Comparison of ENCODE assay signal across 19 cellular contexts in genomic region chr14:74638066-74638465, GRCh38. TPM values are rescaled to one million over a fixed set of nuclear protein-coding genes. Genes with fewer than 3 reads are reported as not detected.
DNase-seq lines count a peak whose midpoint lies in the region; ATAC-seq and TF ChIP-seq lines count a peak whose summit lies in the region.
"Had no signal": no experiment of that assay in that cellular context is flagged by ENCODE, and none has a peak within 500 bp of the region (broad histone marks: within the 10 kb centered on the region; RNA-seq: fewer than 3 reads in every experiment).

No MANE protein-coding gene starts in this region.

- no peaks in the 10 kb centered on the region for H3K9me3 Mint-ChIP-seq in MCF 10A (ENCODE audit: unreplicated experiment)
- H3K9me3 Mint-ChIP-seq in stimulated activated naive B cell treated with anti-CD40 and anti-IgM and Interleukin-4, amounts not matched to agents 10 μg/mL and 1 μg/mL and 100 μg/mL, for 72 hours: no peaks in the 10 kb centered on the region
- H3K9me3 Mint-ChIP-seq: naive thymus-derived CD8-positive, alpha-beta T cell had no signal

- CTCF ChIA-PET in MCF 10A (lab: Yijun Ruan, JAX): interaction anchor here (1.0 kb wide), 2 partner anchors 9 to 29 kb away, joined by 3 read pairs; no protein-coding TSS in a partner anchor

- intact Hi-C loops in breast epithelium (cut with DNase I; ENCODE audit: low total_unique reads) (no loop called here), MCF 10A (cut with micrococcal nuclease) (no loop called here)

- H3K4me3 ChIP-seq in breast epithelium (no peak overlapping the region), coronary artery (no peak overlapping the region)
- H3K4me3 ChIP-seq: K562, lung, psoas muscle, SJCRH30 had no signal

- no peaks in the 10 kb centered on the region for H3K4me1 Mint-ChIP-seq in MCF 10A (ENCODE audit: insufficient read depth, unreplicated experiment)
- peaks cover 0 to 3% of the 10 kb centered on the region in 2 donors for H3K4me1 Mint-ChIP-seq in stimulated activated naive B cell treated with anti-CD40 and anti-IgM and Interleukin-4, amounts not matched to agents 10 μg/mL and 1 μg/mL and 100 μg/mL, for 72 hours
- H3K4me1 Mint-ChIP-seq: activated CD4-positive, alpha-beta T cell treated with anti-CD3 and anti-CD28 coated beads for 36 hours had no signal

- no peaks in the 10 kb centered on the region for H3K9me3 ChIP-seq in breast epithelium
- H3K9me3 ChIP-seq: psoas muscle, SJCRH30 had no signal

- peak in 1 of 2 donors; percentile 65 for ATAC-seq in stimulated activated naive B cell treated with anti-CD40 and anti-IgM and Interleukin-4, amounts not matched to agents 10 μg/mL and 1 μg/mL and 100 μg/mL, for 72 hours (replicated peaks)
- no peak for ATAC-seq in GM18502 (IDR thresholded peaks at IDR 0.05; ENCODE audit: poor library complexity, unreplicated experiment)
- ATAC-seq: activated CD4-positive, alpha-beta T cell treated with anti-CD3 and anti-CD28 coated beads for 36 hours; K562 had no signal

- no peak overlapping the region for H3K4me3 Mint-ChIP-seq in MCF 10A (ENCODE audit: unreplicated experiment)
- no peak overlapping the region for H3K4me3 Mint-ChIP-seq in stimulated activated naive B cell treated with anti-CD40 and anti-IgM and Interleukin-4, amounts not matched to agents 10 μg/mL and 1 μg/mL and 100 μg/mL, for 72 hours
- H3K4me3 Mint-ChIP-seq: activated CD4-positive, alpha-beta T cell treated with anti-CD3 and anti-CD28 coated beads for 36 hours had no signal

- no peaks in the 10 kb centered on the region for H3K27me3 ChIP-seq in breast epithelium
- H3K27me3 ChIP-seq: SJCRH30 had no signal

- H3K27me3 Mint-ChIP-seq in MCF 10A (ENCODE audit: insufficient read depth, unreplicated experiment): no peaks in the 10 kb centered on the region
- peaks cover 3 to 6% of the 10 kb centered on the region in 2 donors for H3K27me3 Mint-ChIP-seq in stimulated activated naive B cell treated with anti-CD40 and anti-IgM and Interleukin-4, amounts not matched to agents 10 μg/mL and 1 μg/mL and 100 μg/mL, for 72 hours

- H3K27ac ChIP-seq in breast epithelium: peak overlapping the region; percentile 72 to 81
- peak overlapping the region in 1 of 2 donors; percentile 40 for H3K27ac ChIP-seq in coronary artery
- H3K27ac ChIP-seq: C4-2B, epithelial cell of prostate, psoas muscle, SJCRH30 had no signal

- no peak for DNase-seq in breast epithelium (ENCODE audit: low spot score in 2 of 2)
- DNase-seq in MCF 10A (ENCODE audit: unreplicated experiment): no peak
- peak; percentile 99 for DNase-seq in NCI-H82 (lab: John Stamatoyannopoulos, UW)
- DNase-seq in dermis blood vessel endothelial cell: peak; percentile 64
- no peak for DNase-seq in stimulated activated naive B cell treated with anti-CD40 and anti-IgM and Interleukin-4, amounts not matched to agents 10 μg/mL and 1 μg/mL and 100 μg/mL, for 72 hours
- no peak for DNase-seq in coronary artery (ENCODE audit: low spot score)
- no peak for DNase-seq in NOMO-1 treated with DMSO at 0.1 percent for 48 hours (lab: John Stamatoyannopoulos, UW; ENCODE audit: unreplicated experiment)
- DNase-seq: activated CD4-positive, alpha-beta T cell treated with anti-CD3 and anti-CD28 coated beads for 36 hours; activated gamma-delta T cell treated with Interleukin-2 at 50 U/mL for 16 hours; HCEC 1CT; naive thymus-derived CD8-positive, alpha-beta T cell; NCI-H1105 treated with DMSO at 0.1 percent for 48 hours; psoas muscle; SJCRH30 had no signal

- TF ChIP-seq CTCF in breast epithelium (IDR thresholded peaks at IDR 0.05): no peak
- no peak for TF ChIP-seq CTCF in MCF 10A (IDR thresholded peaks at IDR 0.05; ENCODE audit: unreplicated experiment)
- no peak for TF ChIP-seq CTCF in coronary artery (IDR thresholded peaks at IDR 0.05)

- no peaks in the 10 kb centered on the region for H3K36me3 ChIP-seq in breast epithelium
- H3K36me3 ChIP-seq: SJCRH30 had no signal

- no peak overlapping the region for H3K27ac Mint-ChIP-seq in MCF 10A (ENCODE audit: low read depth, unreplicated experiment)
- peak overlapping the region; percentile 49 for H3K27ac Mint-ChIP-seq in stimulated activated naive B cell treated with anti-CD40 and anti-IgM and Interleukin-4, amounts not matched to agents 10 μg/mL and 1 μg/mL and 100 μg/mL, for 72 hours
- H3K27ac Mint-ChIP-seq: activated CD4-positive, alpha-beta T cell treated with anti-CD3 and anti-CD28 coated beads for 36 hours had no signal

- POLR2A ChIA-PET in MCF 10A (lab: Yijun Ruan, JAX): interaction anchor here (2.0 to 4.2 kb wide), 3 partner anchors 10 to 22 kb away, joined by 6 to 13 read pairs (median 8); no protein-coding TSS in a partner anchor

- peaks cover 0 to 4% of the 10 kb centered on the region in 2 donors for H3K4me1 ChIP-seq in breast epithelium

- no peaks in the 10 kb centered on the region for H3K36me3 Mint-ChIP-seq in MCF 10A (ENCODE audit: insufficient read depth, unreplicated experiment)
- H3K36me3 Mint-ChIP-seq in stimulated activated naive B cell treated with anti-CD40 and anti-IgM and Interleukin-4, amounts not matched to agents 10 μg/mL and 1 μg/mL and 100 μg/mL, for 72 hours: no peaks in the 10 kb centered on the region
- H3K36me3 Mint-ChIP-seq: naive thymus-derived CD8-positive, alpha-beta T cell had no signal

- TF ChIP-seq POLR2A in breast epithelium (IDR thresholded peaks at IDR 0.05): no peak

- BruUV-seq in MCF 10A (replicated peaks; lab: Mats Ljungman, UMichigan): no TSS peak

RNA-seq across cellular contexts. Expression of gene LTBP2, which starts 26.0 kb away (rescaled TPM):
- total RNA-seq in breast epithelium (10 to 100 TPM; 34.7 to 91.1 (median 79.0) TPM), MCF 10A (2022) (9.1 and 16.8 TPM in 2 replicates), dermis blood vessel endothelial cell (89.2 and 90.5 TPM in 2 replicates)

Comparison
In these comparisons a context has a peak if more than half of its experiments do, and no peak if none do; other contexts are left out.
1. DNase-seq: peak in NCI-H82 (single experiment) and dermis blood vessel endothelial cell (single experiment); none in breast epithelium (0 of 2), MCF 10A (single experiment), stimulated activated naive B cell treated with anti-CD40 and anti-IgM and Interleukin-4, amounts not matched to agents 10 μg/mL and 1 μg/mL and 100 μg/mL, for 72 hours (single experiment), coronary artery (single experiment) and NOMO-1 treated with DMSO at 0.1 percent for 48 hours (single experiment).